8 cellular contexts compared by ENCODE assay signal in the genomic region with DNA sequence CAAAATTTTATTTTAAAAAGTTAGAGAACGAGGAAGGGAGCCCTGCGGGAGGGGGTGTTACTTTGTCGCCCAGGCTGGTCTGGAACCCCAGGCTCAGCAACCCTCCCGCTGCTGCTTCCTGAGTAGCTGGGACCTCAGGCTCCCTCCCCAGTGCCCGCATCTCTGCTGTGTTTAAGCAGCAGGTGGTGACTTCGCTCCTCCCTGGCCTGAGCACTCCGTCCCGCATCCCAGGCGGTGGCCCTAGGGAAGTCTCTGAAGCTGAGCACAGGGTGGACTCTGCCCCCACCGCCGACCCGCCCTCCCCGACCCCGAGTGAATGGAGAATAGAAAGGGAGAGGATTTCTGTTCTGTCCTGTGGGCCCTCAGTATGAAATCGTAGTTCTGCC. TPM values are rescaled to one million over a fixed set of nuclear protein-coding genes. Genes with fewer than 3 reads are reported as not detected.
DNase-seq lines count a peak whose midpoint lies in the region; ATAC-seq and TF ChIP-seq lines count a peak whose summit lies in the region.

No MANE protein-coding gene starts in this region.

- H3K27ac ChIP-seq in 22Rv1, result peak overlapping the region; percentile 81
- H3K27ac ChIP-seq in mesodermal cell (ENCODE audit: low read depth, low read length, severe bottlenecking), result peak overlapping the region; percentile 72
- peak overlapping the region; percentile 2 to 90 for H3K27ac ChIP-seq in aorta (ENCODE audit: low read depth in 1 of 2, low read length in 2 of 2)

- H3K9me3 ChIP-seq in NT2/D1 (ENCODE audit: insufficient read depth, low read length) (peaks cover 8% of the 10 kb centered on the region), mesodermal cell (ENCODE audit: control insufficient read depth, low read length) (peaks cover 6% of the 10 kb centered on the region), aorta (ENCODE audit: control insufficient read depth, low read length) (no peaks in the 10 kb centered on the region)

- peak overlapping the region; percentile 56 for H3K9ac ChIP-seq in NT2/D1 (ENCODE audit: insufficient read length, low read depth)

- H3K4me1 Mint-ChIP-seq in central memory CD8-positive, alpha-beta T cell, result peaks cover 24% of the 10 kb centered on the region

- WGBS in mesodermal cell (ENCODE audit: insufficient coverage in 2 of 2), 2 experiments, result 13 to 15% methylated on average over 6 to 9 of the region's 15 CpGs
- WGBS in aorta, 2 donors, result 0 to 2% methylated on average over 15 of the region's 15 CpGs

- no peaks in the 10 kb centered on the region for H3K4me1 ChIP-seq in NT2/D1 (ENCODE audit: insufficient read depth, insufficient read length)
- H3K4me1 ChIP-seq in mesodermal cell (ENCODE audit: control insufficient read depth, insufficient read depth, low read length, poor library complexity, severe bottlenecking), result peaks cover 7% of the 10 kb centered on the region
- H3K4me1 ChIP-seq in aorta (ENCODE audit: control insufficient read depth in 1 of 2, insufficient read depth in 2 of 2, low read length in 2 of 2), result no peaks in the 10 kb centered on the region

- H3K27ac Mint-ChIP-seq in central memory CD8-positive, alpha-beta T cell (ENCODE audit: low read depth), result no peak overlapping the region

- H3K9me3 Mint-ChIP-seq in central memory CD8-positive, alpha-beta T cell, result peaks cover 14% of the 10 kb centered on the region

- H3K27me3 ChIP-seq in NT2/D1 (ENCODE audit: insufficient read depth, insufficient read length) (no peaks in the 10 kb centered on the region), aorta (ENCODE audit: control insufficient read depth in 1 of 2, insufficient read depth in 2 of 2, low read length in 1 of 2) (no peaks in the 10 kb centered on the region)

- H3K27me3 Mint-ChIP-seq in central memory CD8-positive, alpha-beta T cell, result no peaks in the 10 kb centered on the region

- TF ChIP-seq CTCF in 22Rv1 (IDR thresholded peaks at IDR 0.05), result no peak

- H3K4me3 ChIP-seq in NT2/D1 (ENCODE audit: insufficient read length, low read depth), result peak overlapping the region; percentile 21
- peak overlapping the region; percentile 68 for H3K4me3 ChIP-seq in mesodermal cell (ENCODE audit: extremely low read depth, insufficient read depth, low read length, poor library complexity, severe bottlenecking)
- H3K4me3 ChIP-seq in aorta (ENCODE audit: low read length in 2 of 2), result peak overlapping the region; percentile 48 to 58

- intact Hi-C loops in aorta (cut with DNase I), result loop anchor here (5.0 kb wide), 2 partner anchors 37 to 92 kb away; a partner anchor contains a TSS

- ATAC-seq in GM21381 (IDR thresholded peaks at IDR 0.05; ENCODE audit: unreplicated experiment) (peak; percentile 15), aorta (ENCODE audit: low FRiP score) (no peak), GM18873 (IDR thresholded peaks at IDR 0.05; ENCODE audit: low FRiP score, unreplicated experiment) (no peak)
- peak; percentile 29 for ATAC-seq in central memory CD8-positive, alpha-beta T cell (replicated peaks; ENCODE audit: extremely low read depth, poor library complexity, severe bottlenecking)

- peaks cover 5% of the 10 kb centered on the region for H3K36me3 Mint-ChIP-seq in central memory CD8-positive, alpha-beta T cell (ENCODE audit: insufficient read depth)

- H3K4me3 Mint-ChIP-seq in central memory CD8-positive, alpha-beta T cell, result peak overlapping the region; percentile 83

- peaks cover 40% of the 10 kb centered on the region for H3K36me3 ChIP-seq in NT2/D1 (ENCODE audit: insufficient read depth, insufficient read length, low read length)
- H3K36me3 ChIP-seq in mesodermal cell (ENCODE audit: control insufficient read depth, insufficient read depth, low read length), result peaks cover 40% of the 10 kb centered on the region
- H3K36me3 ChIP-seq in aorta (ENCODE audit: control insufficient read depth in 1 of 2, insufficient read depth in 2 of 2, low read length in 1 of 2), result no peaks in the 10 kb centered on the region

- DNase-seq in NT2/D1 (ENCODE audit: low read depth, low spot score) (peak; percentile 3), aorta (peak; percentile 54 to 80), HuH-7.5 (ENCODE audit: low spot score) (no peak)
- no peak for DNase-seq in central memory CD8-positive, alpha-beta T cell (ENCODE audit: low spot score in 2 of 2)

RNA-seq across cellular contexts. Expression of a gene that starts 30.5 kb away (rescaled TPM):
- polyA plus RNA-seq in mesodermal cell (2013, experiment 1 of 2), result 7.9 TPM
- polyA plus RNA-seq in mesodermal cell (2013, experiment 2 of 2), result 8.2 TPM
- 10 to 100 TPM; 15.4 to 26.6 TPM for total RNA-seq in aorta
- 1 to 10 TPM; 5.1 to 6.4 TPM for polyA plus RNA-seq in aorta

RNA-seq across cellular contexts. Expression of a gene that starts 37.5 kb away (rescaled TPM):
- polyA plus RNA-seq in mesodermal cell (2013, experiment 1 of 2), result 72.5 TPM
- 86.4 TPM for polyA plus RNA-seq in mesodermal cell (2013, experiment 2 of 2)
- 10 to 100 TPM; 51.3 to 78.7 TPM for total RNA-seq in aorta
- polyA plus RNA-seq in aorta, result 100 to 1,000 TPM in 1 of 2 donors, 10 to 100 TPM in 1; 38.4 to 144 TPM

Comparison
In these comparisons a context has a peak if more than half of its experiments do, and no peak if none do; other contexts are left out.
1. ATAC-seq: peak in GM21381 (single experiment) and central memory CD8-positive, alpha-beta T cell (single experiment); none in aorta (single experiment) and GM18873 (single experiment).
2. DNase-seq: peak in NT2/D1 (single experiment) and aorta (2 of 2); none in central memory CD8-positive, alpha-beta T cell (0 of 2) and HuH-7.5 (single experiment).
3. Peak in every context shown above with its lines, with median percentiles within 50 percentile points of each other: H3K27ac ChIP-seq and H3K4me3 ChIP-seq.